Comparison of ENCODE assay signal across 9 cellular contexts in genomic region chr17:28950017-28950751, GRCh38. TPM values are rescaled to one million over a fixed set of nuclear protein-coding genes. Genes with fewer than 3 reads are reported as not detected.
DNase-seq lines count a peak whose midpoint lies in the region; ATAC-seq, FAIRE-seq and TF ChIP-seq lines count a peak whose summit lies in the region.
"Had no signal": no experiment of that assay in that cellular context is flagged by ENCODE, and none has a peak within 500 bp of the region (broad histone marks: within the 10 kb centered on the region; RNA-seq: fewer than 3 reads in every experiment).

No MANE protein-coding gene starts in this region.

- dilution Hi-C loops in endothelial cell of umbilical vein (cut with MboI; ENCODE audit: extremely low pct_ligation_motif_present, low sequenced_read_pairs): no loop called here

- H3K27me3 Mint-ChIP-seq in activated CD8-positive, alpha-beta memory T cell treated with anti-CD3 and anti-CD28 coated beads, Interleukin-2, amount 10 ng/mL, durations not matched to agents 7 days and 5 days: no peaks in the 10 kb centered on the region

- peaks cover 28% of the 10 kb centered on the region for H3K36me3 Mint-ChIP-seq in activated CD8-positive, alpha-beta memory T cell treated with anti-CD3 and anti-CD28 coated beads, Interleukin-2, amount 10 ng/mL, durations not matched to agents 7 days and 5 days
- peaks cover 52% of the 10 kb centered on the region for H3K36me3 Mint-ChIP-seq in stimulated activated effector memory CD8-positive, alpha-beta T cell treated with anti-CD3 and anti-CD28 coated beads, Interleukin-12 subunit alpha, Interleukin-12 subunit beta, amount 100 ng/mL, for 72 hours

- peaks cover 37% of the 10 kb centered on the region for H3K4me1 Mint-ChIP-seq in activated CD8-positive, alpha-beta memory T cell treated with anti-CD3 and anti-CD28 coated beads, Interleukin-2, amount 10 ng/mL, durations not matched to agents 7 days and 5 days
- H3K4me1 Mint-ChIP-seq in stimulated activated effector memory CD8-positive, alpha-beta T cell treated with anti-CD3 and anti-CD28 coated beads, Interleukin-12 subunit alpha, Interleukin-12 subunit beta, amount 100 ng/mL, for 72 hours: peaks cover 25% of the 10 kb centered on the region

- peaks cover 40% of the 10 kb centered on the region for H3K79me2 ChIP-seq in endothelial cell of umbilical vein (ENCODE audit: control insufficient read depth, insufficient read depth, low read length)

- H3K27ac Mint-ChIP-seq in activated CD8-positive, alpha-beta memory T cell treated with anti-CD3 and anti-CD28 coated beads, Interleukin-2, amount 10 ng/mL, durations not matched to agents 7 days and 5 days: peak overlapping the region; percentile 95
- H3K27ac Mint-ChIP-seq in stimulated activated effector memory CD8-positive, alpha-beta T cell treated with anti-CD3 and anti-CD28 coated beads, Interleukin-12 subunit alpha, Interleukin-12 subunit beta, amount 100 ng/mL, for 72 hours: peak overlapping the region; percentile 97

- H3K9ac ChIP-seq in endothelial cell of umbilical vein (replicated peaks; ENCODE audit: extremely low read depth, insufficient read depth, low read length): peak overlapping the region; percentile 85

- POLR2A ChIA-PET in endothelial cell of umbilical vein (lab: Charles Lee): interaction anchor here (0.6 to 1.4 kb wide), 3 partner anchors 10 to 56 kb away, joined by 3 to 5 read pairs (median 4); no protein-coding TSS in a partner anchor

- peak overlapping the region; percentile 94 for H3K4me3 Mint-ChIP-seq in activated CD8-positive, alpha-beta memory T cell treated with anti-CD3 and anti-CD28 coated beads, Interleukin-2, amount 10 ng/mL, durations not matched to agents 7 days and 5 days
- no peak overlapping the region for H3K4me3 Mint-ChIP-seq in stimulated activated effector memory CD8-positive, alpha-beta T cell treated with anti-CD3 and anti-CD28 coated beads, Interleukin-12 subunit alpha, Interleukin-12 subunit beta, amount 100 ng/mL, for 72 hours

- DNase-seq in GM10266 (ENCODE audit: extremely low spot score) (peak; percentile 41), NCI-H526 (lab: John Stamatoyannopoulos, UW) (peak; percentile 37 to 77), endothelial cell of umbilical vein (ENCODE audit: low read depth, low spot score) (peak; percentile 54), mucosa of gallbladder (ENCODE audit: low spot score) (peak; percentile 45), kidney glomerular epithelial cell (lab: John Stamatoyannopoulos, UW) (no peak), NCI-H510A treated with DMSO at 0.1 percent for 48 hours (lab: John Stamatoyannopoulos, UW) (no peak)
- peak; percentile 81 for DNase-seq in activated CD8-positive, alpha-beta memory T cell treated with anti-CD3 and anti-CD28 coated beads, Interleukin-2, amount 10 ng/mL, durations not matched to agents 7 days and 5 days
- peak; percentile 22 to 80 for DNase-seq in stimulated activated effector memory CD8-positive, alpha-beta T cell treated with anti-CD3 and anti-CD28 coated beads, Interleukin-12 subunit alpha, Interleukin-12 subunit beta, amount 100 ng/mL, for 72 hours (ENCODE audit: low spot score in 2 of 2)

- TF ChIP-seq CTCF in GM10266 (IDR thresholded peaks at IDR 0.05; ENCODE audit: control insufficient read depth, insufficient read depth, low read depth, missing control alignments) (no peak), endothelial cell of umbilical vein (IDR thresholded peaks at IDR 0.05; ENCODE audit: extremely low read depth in 1 of 2, insufficient read depth in 1 of 2, low read depth in 1 of 2, low read length in 2 of 2) (no peak)

- ATAC-seq in activated CD8-positive, alpha-beta memory T cell treated with anti-CD3 and anti-CD28 coated beads, Interleukin-2, amount 10 ng/mL, durations not matched to agents 7 days and 5 days: no peak
- no peak for ATAC-seq in stimulated activated effector memory CD8-positive, alpha-beta T cell treated with anti-CD3 and anti-CD28 coated beads, Interleukin-12 subunit alpha, Interleukin-12 subunit beta, amount 100 ng/mL, for 72 hours

- peak overlapping the region; percentile 82 for H3K27ac ChIP-seq in endothelial cell of umbilical vein (ENCODE audit: insufficient read depth, low read depth, low read length)

- no peaks in the 10 kb centered on the region for H4K20me1 ChIP-seq in endothelial cell of umbilical vein (replicated peaks; ENCODE audit: control insufficient read depth, extremely low read depth, insufficient read depth, low read length)

- no peaks in the 10 kb centered on the region for H3K27me3 ChIP-seq in endothelial cell of umbilical vein (ENCODE audit: control insufficient read depth in 2 of 2, insufficient read depth in 2 of 2, low read length in 2 of 2)

- CTCF ChIA-PET in activated CD8-positive, alpha-beta memory T cell treated with anti-CD3 and anti-CD28 coated beads, Interleukin-2, amount 10 ng/mL, durations not matched to agents 7 days and 5 days (lab: Charles Lee): interaction anchor here (0.6 to 9.1 kb wide), 25 partner anchors 9 to 420 kb away, joined by 3 to 112 read pairs (median 4); partner anchors contain the start of genes BLTP2, DHRS13, FAM222B and FLOT2
- CTCF ChIA-PET in endothelial cell of umbilical vein (lab: Charles Lee): interaction anchor here (0.7 to 7.8 kb wide), 14 partner anchors 12 to 230 kb away, joined by 3 to 249 read pairs (median 6); partner anchors contain the start of genes NEK8, RPL23A and TLCD1

- intact Hi-C loops in endothelial cell of umbilical vein (cut with micrococcal nuclease): loop anchor here (2.0 kb wide), 1 partner anchor 141 kb away; no protein-coding TSS in a partner anchor

- H3K36me3 ChIP-seq in endothelial cell of umbilical vein (ENCODE audit: control insufficient read depth in 2 of 2, extremely low read depth in 1 of 2, insufficient read depth in 2 of 2, low read length in 2 of 2): no peaks in the 10 kb centered on the region

- TF ChIP-seq POLR2A in endothelial cell of umbilical vein (IDR thresholded peaks at IDR 0.05; ENCODE audit: low read depth, low read length): no peak

- H2AFZ ChIP-seq in endothelial cell of umbilical vein (ENCODE audit: low read depth, low read length): peak overlapping the region; percentile 49

- no TSS peak for BruUV-seq in endothelial cell of umbilical vein (replicated peaks; lab: Mats Ljungman, UMichigan)

- peak overlapping the region; percentile 74 to 95 (median 80) for H3K4me3 ChIP-seq in endothelial cell of umbilical vein (replicated peaks in 1 of 3; ENCODE audit: insufficient read depth in 1 of 3, low read depth in 1 of 3, low read length in 3 of 3)

- H3K9me1 ChIP-seq in endothelial cell of umbilical vein (replicated peaks; ENCODE audit: control insufficient read depth, extremely low read depth, insufficient read depth, low read length): no peaks in the 10 kb centered on the region

- no peaks in the 10 kb centered on the region for H3K9me3 Mint-ChIP-seq in activated CD8-positive, alpha-beta memory T cell treated with anti-CD3 and anti-CD28 coated beads, Interleukin-2, amount 10 ng/mL, durations not matched to agents 7 days and 5 days (ENCODE audit: low read depth)
- no peaks in the 10 kb centered on the region for H3K9me3 Mint-ChIP-seq in stimulated activated effector memory CD8-positive, alpha-beta T cell treated with anti-CD3 and anti-CD28 coated beads, Interleukin-12 subunit alpha, Interleukin-12 subunit beta, amount 100 ng/mL, for 72 hours

- peaks cover 33% of the 10 kb centered on the region for H3K4me1 ChIP-seq in endothelial cell of umbilical vein (ENCODE audit: control insufficient read depth, extremely low read depth, insufficient read depth, low read length)

- H3K4me2 ChIP-seq in endothelial cell of umbilical vein (ENCODE audit: insufficient read depth, low read length): peak overlapping the region; percentile 73

- peak; percentile 58 for FAIRE-seq in endothelial cell of umbilical vein (lab: Jason Lieb, UNC)

- H3K9me3 ChIP-seq in endothelial cell of umbilical vein (replicated peaks; ENCODE audit: control insufficient read depth, insufficient read depth, low read length): no peaks in the 10 kb centered on the region

RNA-seq across cellular contexts. Expression of gene PHF12, which starts 1.1 kb away (rescaled TPM):
- total RNA-seq in activated CD8-positive, alpha-beta memory T cell treated with anti-CD3 and anti-CD28 coated beads, Interleukin-2, amount 10 ng/mL, durations not matched to agents 7 days and 5 days: 10 to 100 TPM; 79.5 to 85.8 TPM
- 36.4 and 44.2 TPM in 2 replicates for total RNA-seq in endothelial cell of umbilical vein
- 24.3 and 26.6 TPM in 2 replicates for polyA plus RNA-seq in endothelial cell of umbilical vein
- polyA plus RNA-seq in endothelial cell of umbilical vein (2011; cell fraction: cytosol; rRNA removed): 19.5 and 23.3 TPM in 2 replicates
- 50.6 and 57.4 TPM in 2 replicates for polyA plus RNA-seq in endothelial cell of umbilical vein (2011; cell fraction: nucleus; rRNA removed)
- 25.2 and 26.2 TPM in 2 replicates for polyA plus RNA-seq in endothelial cell of umbilical vein (2012)
- polyA minus RNA-seq in endothelial cell of umbilical vein: 31.8 and 35.6 TPM in 2 replicates
- 16.9 TPM for polyA minus RNA-seq in endothelial cell of umbilical vein (2011; cell fraction: cytosol; rRNA and poly(A)+ RNA removed)
- 31.7 and 34.7 TPM in 2 replicates for polyA minus RNA-seq in endothelial cell of umbilical vein (2011; cell fraction: nucleus; rRNA and poly(A)+ RNA removed)
- 44.5 TPM for total RNA-seq in mucosa of gallbladder

RNA-seq across cellular contexts. Expression of gene DHRS13, which starts 47.3 kb away (rescaled TPM):
- 10 to 100 TPM; 23.1 to 25.9 TPM for total RNA-seq in activated CD8-positive, alpha-beta memory T cell treated with anti-CD3 and anti-CD28 coated beads, Interleukin-2, amount 10 ng/mL, durations not matched to agents 7 days and 5 days
- total RNA-seq in endothelial cell of umbilical vein (5.6 and 7.2 TPM in 2 replicates), mucosa of gallbladder (10.9 TPM)
- 8.2 and 9.3 TPM in 2 replicates for polyA plus RNA-seq in endothelial cell of umbilical vein
- polyA plus RNA-seq in endothelial cell of umbilical vein (2011; cell fraction: cytosol; rRNA removed): 7.1 and 7.3 TPM in 2 replicates
- polyA plus RNA-seq in endothelial cell of umbilical vein (2011; cell fraction: nucleus; rRNA removed): 5.3 and 6.0 TPM in 2 replicates
- polyA plus RNA-seq in endothelial cell of umbilical vein (2012): 1.5 and 1.8 TPM in 2 replicates
- polyA minus RNA-seq in endothelial cell of umbilical vein: 2.4 and 3.6 TPM in 2 replicates
- 10.3 TPM for polyA minus RNA-seq in endothelial cell of umbilical vein (2011; cell fraction: cytosol; rRNA and poly(A)+ RNA removed)
- polyA minus RNA-seq in endothelial cell of umbilical vein (2011; cell fraction: nucleus; rRNA and poly(A)+ RNA removed): 2.5 TPM in 2 replicates

RNA-seq across cellular contexts. Expression of gene FLOT2, which starts 52.7 kb away (rescaled TPM):
- total RNA-seq in activated CD8-positive, alpha-beta memory T cell treated with anti-CD3 and anti-CD28 coated beads, Interleukin-2, amount 10 ng/mL, durations not matched to agents 7 days and 5 days: 100 to 1,000 TPM; 143 to 191 TPM
- 131 and 169 TPM in 2 replicates for total RNA-seq in endothelial cell of umbilical vein
- 180 and 184 TPM in 2 replicates for polyA plus RNA-seq in endothelial cell of umbilical vein
- polyA plus RNA-seq in endothelial cell of umbilical vein (2011; cell fraction: cytosol; rRNA removed): 105 TPM in 2 replicates
- 77.0 and 84.7 TPM in 2 replicates for polyA plus RNA-seq in endothelial cell of umbilical vein (2011; cell fraction: nucleus; rRNA removed)
- polyA plus RNA-seq in endothelial cell of umbilical vein (2012): 76.8 and 86.5 TPM in 2 replicates
- polyA minus RNA-seq in endothelial cell of umbilical vein: 187 and 214 TPM in 2 replicates
- polyA minus RNA-seq in endothelial cell of umbilical vein (2011; cell fraction: cytosol; rRNA and poly(A)+ RNA removed): 70.7 TPM
- polyA minus RNA-seq in endothelial cell of umbilical vein (2011; cell fraction: nucleus; rRNA and poly(A)+ RNA removed): 24.4 and 26.2 TPM in 2 replicates
- total RNA-seq in mucosa of gallbladder: 113 TPM

RNA-seq across cellular contexts. Expression of gene SEZ6, which starts 55.6 kb away (rescaled TPM):
- not detected for total RNA-seq in activated CD8-positive, alpha-beta memory T cell treated with anti-CD3 and anti-CD28 coated beads, Interleukin-2, amount 10 ng/mL, durations not matched to agents 7 days and 5 days
- total RNA-seq in endothelial cell of umbilical vein: not detected in 2 replicates
- polyA plus RNA-seq in endothelial cell of umbilical vein: not detected in 2 replicates
- polyA plus RNA-seq in endothelial cell of umbilical vein (2011; cell fraction: cytosol; rRNA removed): not detected in 2 replicates
- polyA plus RNA-seq in endothelial cell of umbilical vein (2011; cell fraction: nucleus; rRNA removed): not detected in 2 replicates
- polyA plus RNA-seq in endothelial cell of umbilical vein (2012): not detected in 2 replicates
- polyA minus RNA-seq in endothelial cell of umbilical vein: not detected in 2 replicates
- not detected for polyA minus RNA-seq in endothelial cell of umbilical vein (2011; cell fraction: cytosol; rRNA and poly(A)+ RNA removed)
- not detected in 2 replicates for polyA minus RNA-seq in endothelial cell of umbilical vein (2011; cell fraction: nucleus; rRNA and poly(A)+ RNA removed)
- total RNA-seq in mucosa of gallbladder: not detected
- total RNA-seq: pulmonary artery endothelial cell had no signal

Comparison
In these comparisons a context has a peak if more than half of its experiments do, and no peak if none do; other contexts are left out.
1. DNase-seq: peak in GM10266 (single experiment), NCI-H526 (2 of 2), activated CD8-positive, alpha-beta memory T cell treated with anti-CD3 and anti-CD28 coated beads, Interleukin-2, amount 10 ng/mL, durations not matched to agents 7 days and 5 days (single experiment), endothelial cell of umbilical vein (single experiment), mucosa of gallbladder (single experiment) and stimulated activated effector memory CD8-positive, alpha-beta T cell treated with anti-CD3 and anti-CD28 coated beads, Interleukin-12 subunit alpha, Interleukin-12 subunit beta, amount 100 ng/mL, for 72 hours (2 of 2); none in kidney glomerular epithelial cell (single experiment) and NCI-H510A treated with DMSO at 0.1 percent for 48 hours (single experiment).